In the genomic region with DNA sequence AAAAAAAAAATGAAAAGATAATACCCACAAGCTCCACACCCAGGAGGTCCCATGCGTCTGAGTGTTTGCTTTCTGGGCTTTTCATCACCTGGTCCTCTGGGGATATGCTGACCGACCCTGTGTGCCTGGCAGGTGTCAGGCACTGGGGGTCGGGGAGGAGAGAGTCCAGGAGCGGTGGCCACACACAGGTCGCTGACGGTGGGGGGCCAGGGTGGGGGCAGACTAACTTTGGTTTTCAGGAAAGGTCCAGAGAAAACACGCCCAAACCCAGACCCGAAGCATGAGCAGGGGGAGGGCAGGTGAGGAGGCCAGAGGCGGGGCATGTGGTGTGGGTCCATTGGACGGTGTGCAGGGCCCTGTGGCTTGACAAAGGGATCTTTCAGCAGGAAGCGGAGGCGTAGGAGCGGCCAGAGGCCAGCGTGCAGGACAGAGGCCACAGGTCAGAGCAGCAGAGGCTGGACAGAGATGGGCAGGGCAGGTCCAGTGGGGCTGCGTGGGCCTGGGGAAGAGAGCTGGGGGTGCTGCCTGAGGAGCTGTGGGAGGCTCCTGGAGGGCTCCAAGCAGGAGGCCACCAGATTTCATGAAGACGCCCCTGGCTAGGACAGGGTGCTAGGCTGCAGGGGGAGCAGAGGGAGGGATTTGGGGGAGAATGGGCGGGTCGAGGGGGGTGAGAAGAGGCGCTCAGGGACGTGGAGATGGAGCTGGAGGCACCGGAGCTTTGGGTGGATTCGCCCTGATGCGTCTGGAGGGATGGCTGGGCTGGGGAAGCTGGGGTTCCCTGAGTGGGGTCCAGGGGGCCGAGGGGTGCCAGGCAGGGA, we compare ENCODE assay signal across 8 cellular contexts. TPM values are rescaled to one million over a fixed set of nuclear protein-coding genes. Genes with fewer than 3 reads are reported as not detected.
DNase-seq lines count a peak whose midpoint lies in the region; ATAC-seq and TF ChIP-seq lines count a peak whose summit lies in the region.
"Had no signal": no experiment of that assay in that cellular context is flagged by ENCODE, and none has a peak within 500 bp of the region (broad histone marks: within the 10 kb centered on the region; RNA-seq: fewer than 3 reads in every experiment).

No MANE protein-coding gene starts in this region.

- TF ChIP-seq POLR2A in right lobe of liver (IDR thresholded peaks at IDR 0.05), result peak; percentile 71

- no peaks in the 10 kb centered on the region for H3K36me3 ChIP-seq in DOHH2 (ENCODE audit: control insufficient read depth, low read length)
- H3K36me3 ChIP-seq in SJCRH30, result no peaks in the 10 kb centered on the region
- H3K36me3 ChIP-seq in right lobe of liver, result no peaks in the 10 kb centered on the region

- peak overlapping the region; percentile 73 for H3K4me2 ChIP-seq in DOHH2 (ENCODE audit: low read length)

- DNase-seq in SJCRH30 (no peak), right lobe of liver (peak in 2 of 3 donors; percentile 69 to 80), NCI-H526 treated with DMSO at 0.1 percent for 48 hours (lab: John Stamatoyannopoulos, UW) (no peak), superior temporal gyrus (ENCODE audit: extremely low spot score) (no peak), NCI-H2107 (lab: John Stamatoyannopoulos, UW) (no peak)
- DNase-seq: sigmoid colon had no signal

- no peaks in the 10 kb centered on the region for H3K9me3 ChIP-seq in DOHH2 (ENCODE audit: control insufficient read depth, insufficient read depth, low read length)
- no peaks in the 10 kb centered on the region for H3K9me3 ChIP-seq in SJCRH30 (replicated peaks)
- no peaks in the 10 kb centered on the region for H3K9me3 ChIP-seq in right lobe of liver
- H3K9me3 ChIP-seq: sigmoid colon had no signal

- H3K27ac ChIP-seq in DOHH2 (ENCODE audit: low read depth, low read length), result no peak overlapping the region
- no peak overlapping the region for H3K27ac ChIP-seq in SJCRH30
- no peak overlapping the region for H3K27ac ChIP-seq in right lobe of liver
- H3K27ac ChIP-seq: sigmoid colon had no signal

- intact Hi-C loops in right lobe of liver (cut with DNase I), result no loop called here

- no peak for TF ChIP-seq CTCF in DOHH2 (IDR thresholded peaks at IDR 0.05; ENCODE audit: low read depth, low read length, poor library complexity, severe bottlenecking)
- TF ChIP-seq CTCF in right lobe of liver (IDR thresholded peaks at IDR 0.05), result no peak

- H3K27me3 ChIP-seq in DOHH2 (ENCODE audit: control insufficient read depth, low read length), result peaks cover 48% of the 10 kb centered on the region
- peaks cover 47% of the 10 kb centered on the region for H3K27me3 ChIP-seq in SJCRH30
- peaks cover 0 to 20% of the 10 kb centered on the region in 2 donors for H3K27me3 ChIP-seq in right lobe of liver

- ATAC-seq in right lobe of liver, result peak; percentile 61 to 86 (median 67)

- H3K4me1 ChIP-seq in DOHH2 (ENCODE audit: control insufficient read depth, low read length), result peaks cover 16% of the 10 kb centered on the region
- H3K4me1 ChIP-seq in SJCRH30, result peaks cover 7% of the 10 kb centered on the region; the same call in 1 of the 2 replicates
- H3K4me1 ChIP-seq in right lobe of liver, result peaks cover 0 to 15% (median 3%) of the 10 kb centered on the region in 4 donors

- 12% methylated on average over 19 of the region's 24 CpGs for WGBS in right lobe of liver (ENCODE audit: insufficient coverage, low coverage, low lambda C conversion rate, missing lambda C conversion rate)

- no peaks in the 10 kb centered on the region for H3F3A ChIP-seq in DOHH2 (ENCODE audit: control insufficient read depth, insufficient read depth)

- H4K20me1 ChIP-seq in DOHH2 (ENCODE audit: control insufficient read depth, insufficient read depth, low read depth, low read length), result no peaks in the 10 kb centered on the region

- peak overlapping the region; percentile 63 for H3K4me3 ChIP-seq in DOHH2 (ENCODE audit: low read length)
- H3K4me3 ChIP-seq in SJCRH30, result peak overlapping the region; percentile 61; the same call in 1 of the 2 replicates
- H3K4me3 ChIP-seq in right lobe of liver, result peak overlapping the region in 1 of 3 donors; percentile 53

- H3K79me2 ChIP-seq in DOHH2 (ENCODE audit: control insufficient read depth, low read length), result no peaks in the 10 kb centered on the region

- H3K9me2 ChIP-seq in DOHH2 (replicated peaks; ENCODE audit: control insufficient read depth, low read length), result no peaks in the 10 kb centered on the region

RNA-seq across cellular contexts. Expression of a gene that starts 15.8 kb away (rescaled TPM):
- total RNA-seq in SJCRH30 (2014; rRNA removed; shearing (Covaris generic)), result not detected in 2 replicates
- total RNA-seq in right lobe of liver, result not detected
- total RNA-seq: sigmoid colon; T-helper 1 cell treated with Interleukin-12 subunit alpha and Interleukin-12 subunit beta and Interleukin-4 antibody, amounts not matched to agents 30 ng/mL and 1 ng/mL, for 36 hours had no signal

RNA-seq across cellular contexts. Expression of a gene that starts 38.4 kb away (rescaled TPM):
- total RNA-seq in SJCRH30 (2014; rRNA removed; shearing (Covaris generic)), result 10.4 and 13.7 TPM in 2 replicates
- total RNA-seq in right lobe of liver, result 10 to 100 TPM; 14.2 to 44.5 (median 35.2) TPM

RNA-seq across cellular contexts. Expression of a gene that starts 45.0 kb away (rescaled TPM):
- total RNA-seq in SJCRH30 (2014; rRNA removed; shearing (Covaris generic)), result 5.1 and 12.6 TPM in 2 replicates
- 10 to 100 TPM; 16.3 to 98.7 (median 26.4) TPM for total RNA-seq in right lobe of liver

RNA-seq across cellular contexts. Expression of a gene that starts 57.6 kb away (rescaled TPM):
- 19.9 and 20.8 TPM in 2 replicates for total RNA-seq in SJCRH30 (2014; rRNA removed; shearing (Covaris generic))
- total RNA-seq in right lobe of liver, result 1 to 10 TPM; 4.0 to 7.7 (median 6.4) TPM

RNA-seq across cellular contexts. Expression of a gene that starts 58.4 kb away (rescaled TPM):
- total RNA-seq in SJCRH30 (2014; rRNA removed; shearing (Covaris generic)), result 15.3 and 15.9 TPM in 2 replicates
- 10 to 100 TPM in 2 of 6 experiments, 1 to 10 TPM in 4; 1.6 to 21.5 (median 5.2) TPM for total RNA-seq in right lobe of liver

Comparison
In these comparisons a context has a peak if more than half of its experiments do, and no peak if none do; other contexts are left out.
1. DNase-seq: peak in right lobe of liver (2 of 3); none in SJCRH30 (0 of 2), NCI-H526 treated with DMSO at 0.1 percent for 48 hours (single experiment), superior temporal gyrus (single experiment) and NCI-H2107 (single experiment).